Comparison of ENCODE assay signal across 11 cellular contexts in genomic region chr7:128740996-128741395, GRCh38. TPM values are rescaled to one million over a fixed set of nuclear protein-coding genes. Genes with fewer than 3 reads are reported as not detected.
DNase-seq lines count a peak whose midpoint lies in the region; ATAC-seq and TF ChIP-seq lines count a peak whose summit lies in the region.
"Had no signal": no experiment of that assay in that cellular context is flagged by ENCODE, and none has a peak within 500 bp of the region (broad histone marks: within the 10 kb centered on the region; RNA-seq: fewer than 3 reads in every experiment).

No MANE protein-coding gene starts in this region.

- no peaks in the 10 kb centered on the region for H3K27me3 ChIP-seq in BLaER1

- no peaks in the 10 kb centered on the region for H3K9me3 ChIP-seq in BLaER1

- CTCF ChIA-PET in activated CD4-positive, alpha-beta memory T cell treated with anti-CD3 and anti-CD28 coated beads for 36 hours (lab: Charles Lee): interaction anchor here (1.3 kb wide), 1 partner anchor 9 kb away, joined by 3 read pairs; no protein-coding TSS in a partner anchor

- H3K36me3 ChIP-seq in BLaER1: peaks cover 20% of the 10 kb centered on the region

- H3K9me3 Mint-ChIP-seq in natural killer cell: no peaks in the 10 kb centered on the region
- no peaks in the 10 kb centered on the region for H3K9me3 Mint-ChIP-seq in activated T-helper 2 cell treated with anti-CD3 and anti-CD28 coated beads, Interferon-gamma antibody, Interleukin-2, Interleukin-4, amounts not matched to agents 10 μg/mL and 5 μg/mL and 100 μg/mL, durations not matched to agents 14 hours and 24 hours and 36 hours
- no peaks in the 10 kb centered on the region for H3K9me3 Mint-ChIP-seq in activated CD4-positive, alpha-beta memory T cell treated with anti-CD3 and anti-CD28 coated beads for 36 hours

- intact Hi-C loops in natural killer cell (cut with micrococcal nuclease): no loop called here
- intact Hi-C loops in activated T-helper 2 cell treated with anti-CD3 and anti-CD28 coated beads, Interferon-gamma antibody, Interleukin-2, Interleukin-4, amounts not matched to agents 10 μg/mL and 5 μg/mL and 100 μg/mL, durations not matched to agents 14 hours and 24 hours and 36 hours (cut with micrococcal nuclease): no loop called here
- intact Hi-C loops in activated CD4-positive, alpha-beta memory T cell treated with anti-CD3 and anti-CD28 coated beads for 36 hours (cut with micrococcal nuclease): no loop called here

- H3K4me3 Mint-ChIP-seq in natural killer cell: no peak overlapping the region
- H3K4me3 Mint-ChIP-seq in activated T-helper 2 cell treated with anti-CD3 and anti-CD28 coated beads, Interferon-gamma antibody, Interleukin-2, Interleukin-4, amounts not matched to agents 10 μg/mL and 5 μg/mL and 100 μg/mL, durations not matched to agents 14 hours and 24 hours and 36 hours (ENCODE audit: low read depth): no peak overlapping the region
- H3K4me3 Mint-ChIP-seq in activated CD4-positive, alpha-beta memory T cell treated with anti-CD3 and anti-CD28 coated beads for 36 hours: no peak overlapping the region

- H3K27me3 Mint-ChIP-seq in natural killer cell (ENCODE audit: low read depth in 2 of 2): peaks cover 0 to 5% of the 10 kb centered on the region in 2 donors
- peaks cover 3% of the 10 kb centered on the region for H3K27me3 Mint-ChIP-seq in activated T-helper 2 cell treated with anti-CD3 and anti-CD28 coated beads, Interferon-gamma antibody, Interleukin-2, Interleukin-4, amounts not matched to agents 10 μg/mL and 5 μg/mL and 100 μg/mL, durations not matched to agents 14 hours and 24 hours and 36 hours (ENCODE audit: low read depth)
- no peaks in the 10 kb centered on the region for H3K27me3 Mint-ChIP-seq in activated CD4-positive, alpha-beta memory T cell treated with anti-CD3 and anti-CD28 coated beads for 36 hours

- TF ChIP-seq CTCF in coronary artery (IDR thresholded peaks at IDR 0.05) (no peak), natural killer cell (IDR thresholded peaks at IDR 0.05) (no peak)

- H3K4me1 Mint-ChIP-seq in natural killer cell: peaks cover 42% of the 10 kb centered on the region in 2 donors
- peaks cover 36% of the 10 kb centered on the region for H3K4me1 Mint-ChIP-seq in activated T-helper 2 cell treated with anti-CD3 and anti-CD28 coated beads, Interferon-gamma antibody, Interleukin-2, Interleukin-4, amounts not matched to agents 10 μg/mL and 5 μg/mL and 100 μg/mL, durations not matched to agents 14 hours and 24 hours and 36 hours (ENCODE audit: low read depth)
- H3K4me1 Mint-ChIP-seq in activated CD4-positive, alpha-beta memory T cell treated with anti-CD3 and anti-CD28 coated beads for 36 hours (ENCODE audit: low read depth): peaks cover 51% of the 10 kb centered on the region

- no peak overlapping the region for H3K27ac ChIP-seq in BLaER1
- H3K27ac ChIP-seq in coronary artery: peak overlapping the region; percentile 25 to 92
- H3K27ac ChIP-seq: WERI-Rb-1 had no signal

- H3K9ac ChIP-seq in BLaER1: no peak overlapping the region

- H4K20me1 ChIP-seq in BLaER1: peaks cover 66% of the 10 kb centered on the region

- H3K4me2 ChIP-seq in BLaER1: peak overlapping the region; percentile 98

- H3K4me1 ChIP-seq in BLaER1: peaks cover 48% of the 10 kb centered on the region

- DNase-seq in LHCN-M2 (ENCODE audit: low read depth): peak; percentile 81
- no peak for DNase-seq in coronary artery (ENCODE audit: low spot score)
- DNase-seq in natural killer cell: no peak
- DNase-seq in activated T-helper 2 cell treated with anti-CD3 and anti-CD28 coated beads, Interferon-gamma antibody, Interleukin-2, Interleukin-4, amounts not matched to agents 10 μg/mL and 5 μg/mL and 100 μg/mL, durations not matched to agents 14 hours and 24 hours and 36 hours (ENCODE audit: low spot score): no peak
- no peak for DNase-seq in islet precursor cell
- DNase-seq in NCI-H146 treated with DMSO at 0.1 percent for 48 hours (lab: John Stamatoyannopoulos, UW; ENCODE audit: unreplicated experiment): no peak
- no peak for DNase-seq in activated CD4-positive, alpha-beta memory T cell treated with anti-CD3 and anti-CD28 coated beads for 36 hours
- DNase-seq: NCI-H1092 treated with DMSO at 0.1 percent for 48 hours, WERI-Rb-1 had no signal

- POLR2A ChIA-PET in activated CD4-positive, alpha-beta memory T cell treated with anti-CD3 and anti-CD28 coated beads for 36 hours (lab: Charles Lee): no interaction called here

- no peaks in the 10 kb centered on the region for H3K36me3 Mint-ChIP-seq in natural killer cell
- H3K36me3 Mint-ChIP-seq in activated T-helper 2 cell treated with anti-CD3 and anti-CD28 coated beads, Interferon-gamma antibody, Interleukin-2, Interleukin-4, amounts not matched to agents 10 μg/mL and 5 μg/mL and 100 μg/mL, durations not matched to agents 14 hours and 24 hours and 36 hours (ENCODE audit: low read depth): peaks cover 29% of the 10 kb centered on the region
- peaks cover 8% of the 10 kb centered on the region for H3K36me3 Mint-ChIP-seq in activated CD4-positive, alpha-beta memory T cell treated with anti-CD3 and anti-CD28 coated beads for 36 hours

- H3K4me3 ChIP-seq in BLaER1 (no peak overlapping the region), coronary artery (peak overlapping the region; percentile 82)

- ATAC-seq in natural killer cell: no peak

- H3K27ac Mint-ChIP-seq in natural killer cell: peak overlapping the region; percentile 45 to 53
- no peak overlapping the region for H3K27ac Mint-ChIP-seq in activated T-helper 2 cell treated with anti-CD3 and anti-CD28 coated beads, Interferon-gamma antibody, Interleukin-2, Interleukin-4, amounts not matched to agents 10 μg/mL and 5 μg/mL and 100 μg/mL, durations not matched to agents 14 hours and 24 hours and 36 hours
- no peak overlapping the region for H3K27ac Mint-ChIP-seq in activated CD4-positive, alpha-beta memory T cell treated with anti-CD3 and anti-CD28 coated beads for 36 hours

RNA-seq across cellular contexts. Expression of gene CALU, which starts 1.8 kb away (rescaled TPM):
- total RNA-seq in LHCN-M2 (2014; rRNA removed) (841 and 886 TPM in 2 replicates), natural killer cell (10 to 100 TPM; 25.9 to 31.7 (median 27.6) TPM)
- polyA plus RNA-seq in LHCN-M2 (2012): 465 TPM
- total RNA-seq in activated T-helper 2 cell treated with anti-CD3 and anti-CD28 coated beads, Interferon-gamma antibody, Interleukin-2, Interleukin-4, amounts not matched to agents 10 μg/mL and 5 μg/mL and 100 μg/mL, durations not matched to agents 14 hours and 24 hours and 36 hours: 53.7 and 57.4 TPM in 2 replicates
- total RNA-seq in activated CD4-positive, alpha-beta memory T cell treated with anti-CD3 and anti-CD28 coated beads for 36 hours: 10 to 100 TPM; 43.2 to 44.2 TPM

RNA-seq across cellular contexts. Expression of gene OPN1SW, which starts 34.6 kb away (rescaled TPM):
- total RNA-seq in LHCN-M2 (2014; rRNA removed) (1.7 and 2.1 TPM in 2 replicates), natural killer cell (not detected)
- polyA plus RNA-seq in LHCN-M2 (2012): 3.5 TPM
- not detected in 2 replicates for total RNA-seq in activated T-helper 2 cell treated with anti-CD3 and anti-CD28 coated beads, Interferon-gamma antibody, Interleukin-2, Interleukin-4, amounts not matched to agents 10 μg/mL and 5 μg/mL and 100 μg/mL, durations not matched to agents 14 hours and 24 hours and 36 hours
- not detected for total RNA-seq in activated CD4-positive, alpha-beta memory T cell treated with anti-CD3 and anti-CD28 coated beads for 36 hours
- total RNA-seq: posterior vena cava had no signal

RNA-seq across cellular contexts. Expression of gene CCDC136, which starts 50.8 kb away (rescaled TPM):
- 3.2 and 5.3 TPM in 2 replicates for total RNA-seq in LHCN-M2 (2014; rRNA removed)
- polyA plus RNA-seq in LHCN-M2 (2012): 3.9 TPM
- total RNA-seq in natural killer cell: 10 to 100 TPM; 10.9 to 17.5 (median 13.2) TPM
- total RNA-seq in activated T-helper 2 cell treated with anti-CD3 and anti-CD28 coated beads, Interferon-gamma antibody, Interleukin-2, Interleukin-4, amounts not matched to agents 10 μg/mL and 5 μg/mL and 100 μg/mL, durations not matched to agents 14 hours and 24 hours and 36 hours: 14.3 and 15.5 TPM in 2 replicates
- total RNA-seq in activated CD4-positive, alpha-beta memory T cell treated with anti-CD3 and anti-CD28 coated beads for 36 hours: 1 to 10 TPM; 8.8 to 8.9 TPM

Comparison
In these comparisons a context has a peak if more than half of its experiments do, and no peak if none do; other contexts are left out.
1. H3K27ac Mint-ChIP-seq: peak in natural killer cell (2 of 2); none in activated T-helper 2 cell treated with anti-CD3 and anti-CD28 coated beads, Interferon-gamma antibody, Interleukin-2, Interleukin-4, amounts not matched to agents 10 μg/mL and 5 μg/mL and 100 μg/mL, durations not matched to agents 14 hours and 24 hours and 36 hours (single experiment) and activated CD4-positive, alpha-beta memory T cell treated with anti-CD3 and anti-CD28 coated beads for 36 hours (single experiment).
2. RNA of gene CALU, which starts 1.8 kb away (total RNA-seq): 841 to 886 TPM in LHCN-M2; 53.7 to 57.4 TPM in activated T-helper 2 cell treated with anti-CD3 and anti-CD28 coated beads, Interferon-gamma antibody, Interleukin-2, Interleukin-4, amounts not matched to agents 10 μg/mL and 5 μg/mL and 100 μg/mL, durations not matched to agents 14 hours and 24 hours and 36 hours, 43.2 to 44.2 TPM in activated CD4-positive, alpha-beta memory T cell treated with anti-CD3 and anti-CD28 coated beads for 36 hours and 25.9 to 31.7 TPM in natural killer cell; every median in the first group is over 10 times any median in the second.